1 cellular context compared by ENCODE assay signal in genomic region chr11:819943-820649, GRCh38.
TF ChIP-seq lines count a peak whose summit lies in the region.

No MANE protein-coding gene starts in this region.

TF ChIP-seq in HepG2, 621 proteins besides CTCF, POLR2A, EP300 and RAD21 (continued from another document):
- TF ChIP-seq RNF219 (CRISPR knock-in tag; IDR thresholded peaks at IDR 0.05), result no peak
- TF ChIP-seq ZNF484 (CRISPR knock-in tag; IDR thresholded peaks at IDR 0.05; ENCODE audit: borderline replicate concordance, low read depth), result no peak
- TF ChIP-seq LBX2 (CRISPR knock-in tag; IDR thresholded peaks at IDR 0.05; ENCODE audit: borderline replicate concordance), result no peak
- TF ChIP-seq, protein P1, sequence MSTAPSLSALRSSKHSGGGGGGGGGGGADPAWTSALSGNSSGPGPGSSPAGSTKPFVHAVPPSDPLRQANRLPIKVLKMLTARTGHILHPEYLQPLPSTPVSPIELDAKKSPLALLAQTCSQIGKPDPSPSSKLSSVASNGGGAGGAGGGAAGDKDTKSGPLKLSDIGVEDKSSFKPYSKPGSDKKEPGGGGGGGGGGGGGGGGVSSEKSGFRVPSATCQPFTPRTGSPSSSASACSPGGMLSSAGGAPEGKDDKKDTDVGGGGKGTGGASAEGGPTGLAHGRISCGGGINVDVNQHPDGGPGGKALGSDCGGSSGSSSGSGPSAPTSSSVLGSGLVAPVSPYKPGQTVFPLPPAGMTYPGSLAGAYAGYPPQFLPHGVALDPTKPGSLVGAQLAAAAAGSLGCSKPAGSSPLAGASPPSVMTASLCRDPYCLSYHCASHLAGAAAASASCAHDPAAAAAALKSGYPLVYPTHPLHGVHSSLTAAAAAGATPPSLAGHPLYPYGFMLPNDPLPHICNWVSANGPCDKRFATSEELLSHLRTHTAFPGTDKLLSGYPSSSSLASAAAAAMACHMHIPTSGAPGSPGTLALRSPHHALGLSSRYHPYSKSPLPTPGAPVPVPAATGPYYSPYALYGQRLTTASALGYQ (CRISPR knock-in tag; IDR thresholded peaks at IDR 0.05), result no peak
- TF ChIP-seq SP5 (CRISPR knock-in tag; IDR thresholded peaks at IDR 0.05; ENCODE audit: borderline replicate concordance, low read depth), result peak; percentile 30; the same call in 1 of the 2 replicates
- no peak for TF ChIP-seq ZNF619 (CRISPR knock-in tag; IDR thresholded peaks at IDR 0.05)
- TF ChIP-seq BHLHE40 (IDR thresholded peaks at IDR 0.05; ENCODE audit: low read length), result no peak
- no peak for TF ChIP-seq TAF15 (IDR thresholded peaks at IDR 0.05; ENCODE audit: low read depth, low read length, poor library complexity, severe bottlenecking)
- TF ChIP-seq, protein P2, sequence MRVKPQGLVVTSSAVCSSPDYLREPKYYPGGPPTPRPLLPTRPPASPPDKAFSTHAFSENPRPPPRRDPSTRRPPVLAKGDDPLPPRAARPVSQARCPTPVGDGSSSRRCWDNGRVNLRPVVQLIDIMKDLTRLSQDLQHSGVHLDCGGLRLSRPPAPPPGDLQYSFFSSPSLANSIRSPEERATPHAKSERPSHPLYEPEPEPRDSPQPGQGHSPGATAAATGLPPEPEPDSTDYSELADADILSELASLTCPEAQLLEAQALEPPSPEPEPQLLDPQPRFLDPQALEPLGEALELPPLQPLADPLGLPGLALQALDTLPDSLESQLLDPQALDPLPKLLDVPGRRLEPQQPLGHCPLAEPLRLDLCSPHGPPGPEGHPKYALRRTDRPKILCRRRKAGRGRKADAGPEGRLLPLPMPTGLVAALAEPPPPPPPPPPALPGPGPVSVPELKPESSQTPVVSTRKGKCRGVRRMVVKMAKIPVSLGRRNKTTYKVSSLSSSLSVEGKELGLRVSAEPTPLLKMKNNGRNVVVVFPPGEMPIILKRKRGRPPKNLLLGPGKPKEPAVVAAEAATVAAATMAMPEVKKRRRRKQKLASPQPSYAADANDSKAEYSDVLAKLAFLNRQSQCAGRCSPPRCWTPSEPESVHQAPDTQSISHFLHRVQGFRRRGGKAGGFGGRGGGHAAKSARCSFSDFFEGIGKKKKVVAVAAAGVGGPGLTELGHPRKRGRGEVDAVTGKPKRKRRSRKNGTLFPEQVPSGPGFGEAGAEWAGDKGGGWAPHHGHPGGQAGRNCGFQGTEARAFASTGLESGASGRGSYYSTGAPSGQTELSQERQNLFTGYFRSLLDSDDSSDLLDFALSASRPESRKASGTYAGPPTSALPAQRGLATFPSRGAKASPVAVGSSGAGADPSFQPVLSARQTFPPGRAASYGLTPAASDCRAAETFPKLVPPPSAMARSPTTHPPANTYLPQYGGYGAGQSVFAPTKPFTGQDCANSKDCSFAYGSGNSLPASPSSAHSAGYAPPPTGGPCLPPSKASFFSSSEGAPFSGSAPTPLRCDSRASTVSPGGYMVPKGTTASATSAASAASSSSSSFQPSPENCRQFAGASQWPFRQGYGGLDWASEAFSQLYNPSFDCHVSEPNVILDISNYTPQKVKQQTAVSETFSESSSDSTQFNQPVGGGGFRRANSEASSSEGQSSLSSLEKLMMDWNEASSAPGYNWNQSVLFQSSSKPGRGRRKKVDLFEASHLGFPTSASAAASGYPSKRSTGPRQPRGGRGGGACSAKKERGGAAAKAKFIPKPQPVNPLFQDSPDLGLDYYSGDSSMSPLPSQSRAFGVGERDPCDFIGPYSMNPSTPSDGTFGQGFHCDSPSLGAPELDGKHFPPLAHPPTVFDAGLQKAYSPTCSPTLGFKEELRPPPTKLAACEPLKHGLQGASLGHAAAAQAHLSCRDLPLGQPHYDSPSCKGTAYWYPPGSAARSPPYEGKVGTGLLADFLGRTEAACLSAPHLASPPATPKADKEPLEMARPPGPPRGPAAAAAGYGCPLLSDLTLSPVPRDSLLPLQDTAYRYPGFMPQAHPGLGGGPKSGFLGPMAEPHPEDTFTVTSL (CRISPR knock-in tag; IDR thresholded peaks at IDR 0.05; ENCODE audit: borderline replicate concordance), result peak; percentile 48; the same call in 1 of the 2 replicates
- no peak for TF ChIP-seq KDM2A (CRISPR knock-in tag; IDR thresholded peaks at IDR 0.05; ENCODE audit: borderline replicate concordance, low read depth)
- TF ChIP-seq ZNF891 (CRISPR knock-in tag; IDR thresholded peaks at IDR 0.05), result no peak
- peak; percentile 8; the same call in 1 of the 2 replicates for TF ChIP-seq YEATS4 (CRISPR knock-in tag; IDR thresholded peaks at IDR 0.05; ENCODE audit: borderline replicate concordance)
- no peak for TF ChIP-seq WIZ (CRISPR knock-in tag; IDR thresholded peaks at IDR 0.05)
- TF ChIP-seq KDM5A (IDR thresholded peaks at IDR 0.05; ENCODE audit: borderline replicate concordance, low read length), result no peak
- no peak for TF ChIP-seq ZNF616 (CRISPR knock-in tag; IDR thresholded peaks at IDR 0.05; ENCODE audit: low read depth)
- no peak for TF ChIP-seq HCFC1 (IDR thresholded peaks at IDR 0.05; ENCODE audit: low read depth, low read length)
- TF ChIP-seq ZNF343 (CRISPR knock-in tag; IDR thresholded peaks at IDR 0.05), result no peak
- no peak for TF ChIP-seq ZNF691 (CRISPR knock-in tag; IDR thresholded peaks at IDR 0.05; ENCODE audit: borderline replicate concordance, low read depth)
- peak; percentile 57; the same call in 1 of the 2 replicates for TF ChIP-seq MYPOP (CRISPR knock-in tag; IDR thresholded peaks at IDR 0.05)
